In genomic region chr1:200275415-200275814, GRCh38 we compare ENCODE assay signal across 15 cellular contexts.
"Had no signal": no experiment of that assay in that cellular context is flagged by ENCODE, and none has a peak within 500 bp of the region (broad histone marks: within the 10 kb centered on the region; RNA-seq: fewer than 3 reads in every experiment).

No MANE protein-coding gene starts in this region.

- FAIRE-seq: kidney, TTC549 had no signal

- ATAC-seq: activated naive CD4-positive, alpha-beta T cell treated with anti-CD3 and anti-CD28 coated beads, Interleukin-2, amount 50 U/mL, for 72 hours; activated T-cell treated with anti-CD3 and anti-CD28 coated beads, Interleukin-2, amount 50 U/mL, for 72 hours; psoas muscle; sciatic nerve; WTC11 had no signal

- H3K4me3 Mint-ChIP-seq: activated CD4-positive, alpha-beta memory T cell treated with anti-CD3 and anti-CD28 coated beads, Interleukin-2, amount 10 ng/mL, durations not matched to agents 7 days and 5 days; activated T-cell treated with anti-CD3 and anti-CD28 coated beads, Interleukin-2, amount 50 U/mL, for 72 hours; nephron; T-helper 1 cell treated with Interleukin-12 subunit alpha and Interleukin-12 subunit beta and Interleukin-4 antibody, amounts not matched to agents 30 μg/mL and 1 μg/mL, for 36 hours; WTC11 had no signal

- H3K27ac ChIP-seq: dorsolateral prefrontal cortex, psoas muscle had no signal

- H3K4me3 ChIP-seq: dorsolateral prefrontal cortex, psoas muscle had no signal

- H3K4me1 Mint-ChIP-seq: activated CD4-positive, alpha-beta memory T cell treated with anti-CD3 and anti-CD28 coated beads, Interleukin-2, amount 10 ng/mL, durations not matched to agents 7 days and 5 days; nephron had no signal

- H3K9me3 ChIP-seq: psoas muscle had no signal

- H3K36me3 Mint-ChIP-seq: activated naive CD4-positive, alpha-beta T cell treated with anti-CD3 and anti-CD28 coated beads, Interleukin-2, amount 50 U/mL, for 72 hours; WTC11 had no signal

- H3K4me1 ChIP-seq: psoas muscle had no signal

- H3K9me3 Mint-ChIP-seq: activated CD4-positive, alpha-beta memory T cell treated with anti-CD3 and anti-CD28 coated beads, Interleukin-2, amount 10 ng/mL, durations not matched to agents 7 days and 5 days; activated naive CD4-positive, alpha-beta T cell treated with anti-CD3 and anti-CD28 coated beads, Interleukin-2, amount 50 U/mL, for 72 hours; activated T-cell treated with anti-CD3 and anti-CD28 coated beads, Interleukin-2, amount 50 U/mL, for 72 hours; nephron; T-helper 1 cell treated with Interleukin-12 subunit alpha and Interleukin-12 subunit beta and Interleukin-4 antibody, amounts not matched to agents 30 μg/mL and 1 μg/mL, for 36 hours; WTC11 had no signal

- H3K27me3 ChIP-seq: dorsolateral prefrontal cortex had no signal

- H3K27ac Mint-ChIP-seq: activated CD4-positive, alpha-beta memory T cell treated with anti-CD3 and anti-CD28 coated beads, Interleukin-2, amount 10 ng/mL, durations not matched to agents 7 days and 5 days; activated naive CD4-positive, alpha-beta T cell treated with anti-CD3 and anti-CD28 coated beads, Interleukin-2, amount 50 U/mL, for 72 hours; activated T-cell treated with anti-CD3 and anti-CD28 coated beads, Interleukin-2, amount 50 U/mL, for 72 hours; nephron; T-helper 1 cell treated with Interleukin-12 subunit alpha and Interleukin-12 subunit beta and Interleukin-4 antibody, amounts not matched to agents 30 μg/mL and 1 μg/mL, for 36 hours; WTC11 had no signal

- DNase-seq: activated CD4-positive, alpha-beta memory T cell treated with anti-CD3 and anti-CD28 coated beads, Interleukin-2, amount 10 ng/mL, durations not matched to agents 7 days and 5 days; activated CD4-positive, alpha-beta T cell treated with anti-CD3 and anti-CD28 coated beads for 4 hours; activated gamma-delta T cell; activated T-cell treated with anti-CD3 and anti-CD28 coated beads, Interleukin-2, amount 50 U/mL, for 72 hours; dorsolateral prefrontal cortex; kidney; mammary epithelial cell; psoas muscle; stimulated activated CD4-positive, alpha-beta T cell treated with anti-CD3 and anti-CD28 coated beads, Interleukin-1b, Interleukin-23, amount 100 ng/mL, for 48 hours had no signal
